ENCODE assay signal across 1 cellular context in genomic region chr1:113211467-113211866, GRCh38.
TF ChIP-seq lines count a peak whose summit lies in the region.

No MANE protein-coding gene starts in this region.

TF ChIP-seq in K562, 482 proteins besides CTCF, POLR2A, EP300 and RAD21 (continued from another document and continues in another):
- TF ChIP-seq ETS1 (conservative IDR thresholded peaks at IDR 0.05; ENCODE audit: control insufficient read depth, low read depth, low read length) (no peak), HNRNPUL1 (IDR thresholded peaks at IDR 0.05; ENCODE audit: low read length) (0 out of 2 replicates have a peak, but pooled peaks have one; percentile 56), ZMIZ1 (IDR thresholded peaks at IDR 0.05; ENCODE audit: low read depth in 2 of 2, low read length in 2 of 2) (no peak), ZNF512 (tag; IDR thresholded peaks at IDR 0.05) (peak; percentile 47; the same call in 1 of the 2 replicates), SUPT5H (IDR thresholded peaks at IDR 0.05) (no peak), ELK1 (CRISPR knock-in tag; IDR thresholded peaks at IDR 0.05) (no peak), ZNF449 (CRISPR knock-in tag; IDR thresholded peaks at IDR 0.05) (no peak), EGR1 (conservative IDR thresholded peaks at IDR 0.05) (no peak), ZNF780A (CRISPR knock-in tag; IDR thresholded peaks at IDR 0.05) (no peak), NR2F6 (CRISPR knock-in tag; IDR thresholded peaks at IDR 0.05) (no peak), NCOA6 (IDR thresholded peaks at IDR 0.05) (no peak), FOXK2 (conservative IDR thresholded peaks at IDR 0.05 in 1 of 2, IDR thresholded peaks at IDR 0.05 in 1 of 2; ENCODE audit: low read depth in 2 of 2) (no peak), CREM (IDR thresholded peaks at IDR 0.05; ENCODE audit: low read depth) (no peak), SREBF2 (CRISPR knock-in tag; IDR thresholded peaks at IDR 0.05) (no peak), SMAD2 (IDR thresholded peaks at IDR 0.05; ENCODE audit: low read depth, low read length) (no peak), THAP7 (CRISPR knock-in tag; IDR thresholded peaks at IDR 0.05) (no peak), BHLHE40 (IDR thresholded peaks at IDR 0.05; ENCODE audit: low read length) (no peak), SAP30 (IDR thresholded peaks at IDR 0.05; ENCODE audit: borderline replicate concordance, insufficient read depth, low read depth, low read length, poor library complexity, severe bottlenecking) (no peak), ATF2 (CRISPR knock-in tag; IDR thresholded peaks at IDR 0.05) (no peak), ZNF277 (CRISPR knock-in tag; IDR thresholded peaks at IDR 0.05; ENCODE audit: borderline replicate concordance) (no peak), BDP1 (IDR thresholded peaks at IDR 0.05; ENCODE audit: insufficient read depth, insufficient read length) (no peak), PRPF4 (IDR thresholded peaks at IDR 0.05; ENCODE audit: insufficient read depth, low read depth, low read length, poor library complexity, severe bottlenecking) (no peak), TEAD4 (IDR thresholded peaks at IDR 0.05; ENCODE audit: low read length) (no peak), TEAD4 (CRISPR knock-in tag; IDR thresholded peaks at IDR 0.05; ENCODE audit: borderline replicate concordance) (no peak), POLR3G (IDR thresholded peaks at IDR 0.05; ENCODE audit: extremely low read depth, insufficient read length, insufficient replicate concordance) (no peak), RBM22 (IDR thresholded peaks at IDR 0.05; ENCODE audit: low read depth, low read length, poor library complexity, severe bottlenecking) (no peak), ZNF586 (CRISPR knock-in tag; conservative IDR thresholded peaks at IDR 0.05) (no peak), RCOR1 (IDR thresholded peaks at IDR 0.05; ENCODE audit: borderline replicate concordance in 1 of 2, low read depth in 2 of 2, low read length in 2 of 2) (peak in 1 of 2 experiments; percentile 71; a peak in 1 of 4 replicates), YY1 (IDR thresholded peaks at IDR 0.05; ENCODE audit: borderline replicate concordance in 1 of 3, control insufficient read depth in 1 of 3, extremely low read depth in 1 of 3, insufficient read depth in 3 of 3, insufficient read length in 1 of 3, insufficient replicate concordance in 2 of 3, low read depth in 1 of 3, low read length in 2 of 3) (no peak), MCM5 (IDR thresholded peaks at IDR 0.05; ENCODE audit: low read depth) (no peak), TBP (optimal IDR thresholded peaks at IDR 0.05; ENCODE audit: low read depth, low read length) (no peak), MYC (IDR thresholded peaks at IDR 0.05; ENCODE audit: low read depth, low read length) (no peak), MYC (CRISPR knock-in tag; IDR thresholded peaks at IDR 0.05; ENCODE audit: borderline replicate concordance, low read depth) (no peak), NUFIP1 (IDR thresholded peaks at IDR 0.05; ENCODE audit: partially characterized antibody) (no peak), CEBPZ (IDR thresholded peaks at IDR 0.05; ENCODE audit: borderline replicate concordance, low read depth, low read length) (no peak), PCBP2 (IDR thresholded peaks at IDR 0.05; ENCODE audit: low read depth, low read length, poor library complexity, severe bottlenecking) (no peak), NFYB (IDR thresholded peaks at IDR 0.05; ENCODE audit: extremely low read depth, insufficient read length) (no peak), DLX4 (CRISPR knock-in tag; IDR thresholded peaks at IDR 0.05) (no peak), PREB (CRISPR knock-in tag; IDR thresholded peaks at IDR 0.05) (no peak), ZNF133 (CRISPR knock-in tag; IDR thresholded peaks at IDR 0.05) (no peak), CCNT2 (IDR thresholded peaks at IDR 0.05; ENCODE audit: borderline replicate concordance, extremely low read depth, insufficient read length, low read depth, low read length) (no peak), ZNF197 (CRISPR knock-in tag; IDR thresholded peaks at IDR 0.05; ENCODE audit: low read depth) (no peak), HEY1 (CRISPR knock-in tag; IDR thresholded peaks at IDR 0.05; ENCODE audit: borderline replicate concordance) (no peak), MECOM (CRISPR knock-in tag; IDR thresholded peaks at IDR 0.05) (0 out of 2 replicates have a peak, but pooled peaks have one; percentile 11), ZNF436 (CRISPR knock-in tag; IDR thresholded peaks at IDR 0.05) (no peak), PHB2 (IDR thresholded peaks at IDR 0.05; ENCODE audit: low read depth) (no peak)
